ENCODE assay signal across 1 cellular context in genomic region chr6:113994934-113995342, GRCh38.
TF ChIP-seq lines count a peak whose summit lies in the region.

No MANE protein-coding gene starts in this region.

TF ChIP-seq in K562, 482 proteins besides CTCF, POLR2A, EP300 and RAD21:
- TF ChIP-seq, protein P1, sequence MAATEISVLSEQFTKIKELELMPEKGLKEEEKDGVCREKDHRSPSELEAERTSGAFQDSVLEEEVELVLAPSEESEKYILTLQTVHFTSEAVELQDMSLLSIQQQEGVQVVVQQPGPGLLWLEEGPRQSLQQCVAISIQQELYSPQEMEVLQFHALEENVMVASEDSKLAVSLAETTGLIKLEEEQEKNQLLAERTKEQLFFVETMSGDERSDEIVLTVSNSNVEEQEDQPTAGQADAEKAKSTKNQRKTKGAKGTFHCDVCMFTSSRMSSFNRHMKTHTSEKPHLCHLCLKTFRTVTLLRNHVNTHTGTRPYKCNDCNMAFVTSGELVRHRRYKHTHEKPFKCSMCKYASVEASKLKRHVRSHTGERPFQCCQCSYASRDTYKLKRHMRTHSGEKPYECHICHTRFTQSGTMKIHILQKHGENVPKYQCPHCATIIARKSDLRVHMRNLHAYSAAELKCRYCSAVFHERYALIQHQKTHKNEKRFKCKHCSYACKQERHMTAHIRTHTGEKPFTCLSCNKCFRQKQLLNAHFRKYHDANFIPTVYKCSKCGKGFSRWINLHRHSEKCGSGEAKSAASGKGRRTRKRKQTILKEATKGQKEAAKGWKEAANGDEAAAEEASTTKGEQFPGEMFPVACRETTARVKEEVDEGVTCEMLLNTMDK (IDR thresholded peaks at IDR 0.05; ENCODE audit: borderline replicate concordance, insufficient read depth, low read depth, low read length, poor library complexity, severe bottlenecking): peak; percentile 70
- no peak for TF ChIP-seq NCOA4 (IDR thresholded peaks at IDR 0.05; ENCODE audit: partially characterized antibody)
- TF ChIP-seq, protein P2, sequence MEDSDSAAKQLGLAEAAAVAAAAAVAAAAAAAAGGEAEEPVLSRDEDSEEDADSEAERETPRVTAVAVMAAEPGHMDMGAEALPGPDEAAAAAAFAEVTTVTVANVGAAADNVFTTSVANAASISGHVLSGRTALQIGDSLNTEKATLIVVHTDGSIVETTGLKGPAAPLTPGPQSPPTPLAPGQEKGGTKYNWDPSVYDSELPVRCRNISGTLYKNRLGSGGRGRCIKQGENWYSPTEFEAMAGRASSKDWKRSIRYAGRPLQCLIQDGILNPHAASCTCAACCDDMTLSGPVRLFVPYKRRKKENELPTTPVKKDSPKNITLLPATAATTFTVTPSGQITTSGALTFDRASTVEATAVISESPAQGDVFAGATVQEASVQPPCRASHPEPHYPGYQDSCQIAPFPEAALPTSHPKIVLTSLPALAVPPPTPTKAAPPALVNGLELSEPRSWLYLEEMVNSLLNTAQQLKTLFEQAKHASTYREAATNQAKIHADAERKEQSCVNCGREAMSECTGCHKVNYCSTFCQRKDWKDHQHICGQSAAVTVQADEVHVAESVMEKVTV (CRISPR knock-in tag; IDR thresholded peaks at IDR 0.05): peak; percentile 45; the same call in 1 of the 2 replicates
- no peak for TF ChIP-seq ADNP (tag; IDR thresholded peaks at IDR 0.05)
- 0 out of 2 replicates have a peak, but pooled peaks have one; percentile 39 for TF ChIP-seq SNIP1 (IDR thresholded peaks at IDR 0.05; ENCODE audit: low read depth)
- peak in 1 of 3 experiments; percentile 36 for TF ChIP-seq YY1 (IDR thresholded peaks at IDR 0.05; ENCODE audit: borderline replicate concordance in 1 of 3, control insufficient read depth in 1 of 3, extremely low read depth in 1 of 3, insufficient read depth in 3 of 3, insufficient read length in 1 of 3, insufficient replicate concordance in 2 of 3, low read depth in 1 of 3, low read length in 2 of 3)
- TF ChIP-seq ZNF764 (CRISPR knock-in tag; IDR thresholded peaks at IDR 0.05; ENCODE audit: low read depth): 0 out of 2 replicates have a peak, but pooled peaks have one; percentile 61
- TF ChIP-seq ZNF77 (CRISPR knock-in tag; IDR thresholded peaks at IDR 0.05): no peak
- TF ChIP-seq, protein P3, sequence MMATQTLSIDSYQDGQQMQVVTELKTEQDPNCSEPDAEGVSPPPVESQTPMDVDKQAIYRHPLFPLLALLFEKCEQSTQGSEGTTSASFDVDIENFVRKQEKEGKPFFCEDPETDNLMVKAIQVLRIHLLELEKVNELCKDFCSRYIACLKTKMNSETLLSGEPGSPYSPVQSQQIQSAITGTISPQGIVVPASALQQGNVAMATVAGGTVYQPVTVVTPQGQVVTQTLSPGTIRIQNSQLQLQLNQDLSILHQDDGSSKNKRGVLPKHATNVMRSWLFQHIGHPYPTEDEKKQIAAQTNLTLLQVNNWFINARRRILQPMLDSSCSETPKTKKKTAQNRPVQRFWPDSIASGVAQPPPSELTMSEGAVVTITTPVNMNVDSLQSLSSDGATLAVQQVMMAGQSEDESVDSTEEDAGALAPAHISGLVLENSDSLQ (IDR thresholded peaks at IDR 0.05): peak; percentile 60
